19 cellular contexts compared by ENCODE assay signal in the genomic region with DNA sequence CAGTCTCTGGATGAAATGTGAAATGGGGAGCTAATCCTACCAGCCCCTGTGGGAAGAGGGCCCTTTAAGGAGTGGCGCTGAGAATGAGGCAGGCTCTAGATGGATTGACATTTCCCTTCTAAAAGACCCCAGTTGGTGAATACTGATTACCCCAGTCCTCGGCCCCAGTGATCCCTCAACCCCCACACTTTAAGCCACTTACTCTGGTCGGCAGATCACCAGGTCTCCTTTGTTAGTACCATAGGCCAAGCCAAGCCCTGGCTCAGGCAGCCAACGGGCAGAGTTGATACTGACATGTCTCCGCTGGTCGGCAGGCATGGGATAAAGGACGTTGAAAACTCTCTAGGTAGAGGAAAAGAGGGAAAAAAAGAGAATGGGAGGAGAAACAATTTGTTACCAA. TPM values are rescaled to one million over a fixed set of nuclear protein-coding genes. Genes with fewer than 3 reads are reported as not detected.
"Had no signal": no experiment of that assay in that cellular context is flagged by ENCODE, and none has a peak within 500 bp of the region (broad histone marks: within the 10 kb centered on the region; RNA-seq: fewer than 3 reads in every experiment).

No MANE protein-coding gene starts in this region.

- ATAC-seq: activated naive CD4-positive, alpha-beta T cell treated with anti-CD3 and anti-CD28 coated beads, Interleukin-2, amount 50 U/mL, for 72 hours; activated T-helper 17 cell treated with anti-CD3 and anti-CD28 coated beads, Interleukin-2, amount 50 U/mL, for 72 hours; mucosa of descending colon; right cardiac atrium; T-cell had no signal

- H2AFZ ChIP-seq: hepatocyte had no signal

- H3K4me2 ChIP-seq: hepatocyte had no signal

- H3K9me3 Mint-ChIP-seq: activated naive CD4-positive, alpha-beta T cell treated with anti-CD3 and anti-CD28 coated beads, Interleukin-2, amount 50 U/mL, for 72 hours; activated T-helper 17 cell treated with anti-CD3 and anti-CD28 coated beads, Interleukin-2, amount 50 U/mL, for 72 hours; dendritic cell treated with granulocyte-macrophage colony-stimulating factor and Interleukin-4, amounts not matched to agents 40 ng/mL and 50 ng/mL, for 4 days; memory B cell; T-cell; T-helper 2 cell treated with Interferon-gamma antibody and Interleukin-4, amounts not matched to agents 5 μg/mL and 100 μg/mL, for 36 hours had no signal

- H3K79me2 ChIP-seq: hepatocyte had no signal

- H3K4me1 ChIP-seq: esophagus muscularis mucosa, upper lobe of left lung had no signal

- DNase-seq: activated T-cell treated with anti-CD3 and anti-CD28 coated beads, Interleukin-2, amount 50 U/mL, for 1 hour; aorta; brain microvascular endothelial cell; caudate nucleus; effector memory CD4-positive, alpha-beta T cell; glutamatergic neuron; mucosa of descending colon; right cardiac atrium; stimulated activated CD4-positive, alpha-beta T cell treated with anti-CD3 and anti-CD28 coated beads, Interleukin-4, amount 100 ng/mL, for 24 hours; stimulated activated naive CD4-positive, alpha-beta T cell treated with Interleukin-2 at 50 U/mL for 16 hours; T-cell; upper lobe of left lung had no signal

- H3K27ac ChIP-seq: brain microvascular endothelial cell, esophagus muscularis mucosa, hepatocyte, upper lobe of left lung had no signal

- H3K27me3 ChIP-seq: brain microvascular endothelial cell, esophagus muscularis mucosa, hepatocyte, upper lobe of left lung had no signal

- H3K4me1 Mint-ChIP-seq: memory B cell had no signal

- H3K27ac Mint-ChIP-seq: activated naive CD4-positive, alpha-beta T cell treated with anti-CD3 and anti-CD28 coated beads, Interleukin-2, amount 50 U/mL, for 72 hours; activated T-helper 17 cell treated with anti-CD3 and anti-CD28 coated beads, Interleukin-2, amount 50 U/mL, for 72 hours; dendritic cell treated with granulocyte-macrophage colony-stimulating factor and Interleukin-4, amounts not matched to agents 40 ng/mL and 50 ng/mL, for 4 days; memory B cell; T-cell; T-helper 2 cell treated with Interferon-gamma antibody and Interleukin-4, amounts not matched to agents 5 μg/mL and 100 μg/mL, for 36 hours had no signal

- H3K27me3 Mint-ChIP-seq: activated T-helper 17 cell treated with anti-CD3 and anti-CD28 coated beads, Interleukin-2, amount 50 U/mL, for 72 hours; dendritic cell treated with granulocyte-macrophage colony-stimulating factor and Interleukin-4, amounts not matched to agents 40 ng/mL and 50 ng/mL, for 4 days; memory B cell; T-cell had no signal

- H3K9me3 ChIP-seq: esophagus muscularis mucosa, mucosa of descending colon, upper lobe of left lung had no signal

- H3K4me3 Mint-ChIP-seq: activated T-helper 17 cell treated with anti-CD3 and anti-CD28 coated beads, Interleukin-2, amount 50 U/mL, for 72 hours; dendritic cell treated with granulocyte-macrophage colony-stimulating factor and Interleukin-4, amounts not matched to agents 40 ng/mL and 50 ng/mL, for 4 days; memory B cell; T-cell; T-helper 2 cell treated with Interferon-gamma antibody and Interleukin-4, amounts not matched to agents 5 μg/mL and 100 μg/mL, for 36 hours had no signal

- H3K4me3 ChIP-seq: esophagus muscularis mucosa, hepatocyte, mucosa of descending colon, upper lobe of left lung had no signal

RNA-seq across cellular contexts. Expression of a gene that starts 26.1 kb away (rescaled TPM):
- polyA plus RNA-seq: hepatocyte had no signal
